ENCODE assay signal across 8 cellular contexts in the genomic region with DNA sequence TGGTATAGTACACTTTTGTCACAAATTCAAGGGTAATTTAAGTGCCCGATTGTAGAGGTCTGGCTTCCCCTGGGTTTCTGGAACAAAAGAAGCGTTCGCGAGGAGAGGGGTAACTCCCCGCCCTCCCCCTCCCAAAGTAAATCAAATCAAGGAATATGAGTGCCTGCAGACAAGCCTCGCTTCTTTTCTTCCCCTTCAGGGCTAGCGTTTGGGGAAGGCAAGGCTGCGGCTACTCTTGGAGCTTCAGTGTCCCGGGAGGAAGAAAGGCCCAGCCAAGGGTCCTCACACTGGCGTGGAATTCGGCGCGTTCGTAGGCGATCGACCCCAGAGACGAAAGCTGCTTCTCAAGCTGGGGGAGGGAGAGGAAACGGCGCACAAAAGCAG. TPM values are rescaled to one million over a fixed set of nuclear protein-coding genes. Genes with fewer than 3 reads are reported as not detected.
A peak's percentile ranks its signal among the peaks of the same experiment; 100 is the strongest.
DNase-seq lines count a peak whose midpoint lies in the region; ATAC-seq and TF ChIP-seq lines count a peak whose summit lies in the region.

No MANE protein-coding gene starts in this region.

- H3K4me3 Mint-ChIP-seq in progenitor cell of endocrine pancreas (ENCODE audit: low read depth), result peak overlapping the region; percentile 96

- H3K27me3 Mint-ChIP-seq in progenitor cell of endocrine pancreas, result no peaks in the 10 kb centered on the region

- peaks cover 1% of the 10 kb centered on the region for H3K36me3 Mint-ChIP-seq in progenitor cell of endocrine pancreas (ENCODE audit: insufficient read depth)

- TF ChIP-seq CTCF in fibroblast of villous mesenchyme (IDR thresholded peaks at IDR 0.05; ENCODE audit: insufficient read depth, low read depth, low read length) (no peak), progenitor cell of endocrine pancreas (IDR thresholded peaks at IDR 0.05; ENCODE audit: unreplicated experiment) (no peak)

- H3K9me3 Mint-ChIP-seq in progenitor cell of endocrine pancreas (ENCODE audit: low read depth), result no peaks in the 10 kb centered on the region

- H3K4me1 Mint-ChIP-seq in progenitor cell of endocrine pancreas (ENCODE audit: low read depth), result peaks cover 18% of the 10 kb centered on the region

- peak overlapping the region; percentile 83 for H3K4me3 ChIP-seq in GM08714 (ENCODE audit: low read length)
- peak overlapping the region; percentile 96 for H3K4me3 ChIP-seq in fibroblast of villous mesenchyme (ENCODE audit: low read depth, low read length)

- peak overlapping the region; percentile 100 for H3K27ac Mint-ChIP-seq in progenitor cell of endocrine pancreas

- DNase-seq in fibroblast of villous mesenchyme (ENCODE audit: low read depth) (no peak), progenitor cell of endocrine pancreas (ENCODE audit: low spot score, unreplicated experiment) (no peak), GM19238 (ENCODE audit: insufficient read length, low spot score) (no peak)

- ATAC-seq in SK-N-SH treated with all-trans-retinoic acid at 6 μM for 48 hours (peak; percentile 39), GM18907 (IDR thresholded peaks at IDR 0.05; ENCODE audit: unreplicated experiment) (no peak), HG03432 (IDR thresholded peaks at IDR 0.05; ENCODE audit: unreplicated experiment) (no peak), HG03378 (IDR thresholded peaks at IDR 0.05; ENCODE audit: unreplicated experiment) (no peak)

TF ChIP-seq in SK-N-SH treated with all-trans-retinoic acid at 6 μM for 48 hours, 23 proteins besides CTCF, POLR2A, EP300 and RAD21:
- TF ChIP-seq OSR1 (CRISPR knock-in tag; IDR thresholded peaks at IDR 0.05) (no peak), CSDC2 (CRISPR knock-in tag; IDR thresholded peaks at IDR 0.05) (no peak), ZNF8 (CRISPR knock-in tag; IDR thresholded peaks at IDR 0.05) (no peak), ESRRG (CRISPR knock-in tag; IDR thresholded peaks at IDR 0.05) (no peak), CSRNP3 (CRISPR knock-in tag; IDR thresholded peaks at IDR 0.05) (no peak), BACH2 (CRISPR knock-in tag; IDR thresholded peaks at IDR 0.05; ENCODE audit: borderline replicate concordance) (no peak), ISL1 (CRISPR knock-in tag; IDR thresholded peaks at IDR 0.05) (no peak), ZFP30 (CRISPR knock-in tag; IDR thresholded peaks at IDR 0.05) (no peak), TCF4 (CRISPR knock-in tag; IDR thresholded peaks at IDR 0.05; ENCODE audit: borderline replicate concordance) (no peak), RARB (CRISPR knock-in tag; IDR thresholded peaks at IDR 0.05) (no peak), PPARA (CRISPR knock-in tag; IDR thresholded peaks at IDR 0.05; ENCODE audit: borderline replicate concordance) (no peak), TSHZ2 (CRISPR knock-in tag; IDR thresholded peaks at IDR 0.05) (no peak), ARNTL (CRISPR knock-in tag; IDR thresholded peaks at IDR 0.05; ENCODE audit: borderline replicate concordance, low read depth) (no peak), TOX (CRISPR knock-in tag; IDR thresholded peaks at IDR 0.05; ENCODE audit: borderline replicate concordance) (no peak), ZC3H10 (CRISPR knock-in tag; IDR thresholded peaks at IDR 0.05) (no peak), ZNF70 (CRISPR knock-in tag; IDR thresholded peaks at IDR 0.05) (no peak), ZNF565 (CRISPR knock-in tag; conservative IDR thresholded peaks at IDR 0.05; ENCODE audit: low read depth) (no peak), SNAI2 (CRISPR knock-in tag; IDR thresholded peaks at IDR 0.05) (no peak), GLIS3 (CRISPR knock-in tag; IDR thresholded peaks at IDR 0.05) (no peak)
- TF ChIP-seq, protein P1, sequence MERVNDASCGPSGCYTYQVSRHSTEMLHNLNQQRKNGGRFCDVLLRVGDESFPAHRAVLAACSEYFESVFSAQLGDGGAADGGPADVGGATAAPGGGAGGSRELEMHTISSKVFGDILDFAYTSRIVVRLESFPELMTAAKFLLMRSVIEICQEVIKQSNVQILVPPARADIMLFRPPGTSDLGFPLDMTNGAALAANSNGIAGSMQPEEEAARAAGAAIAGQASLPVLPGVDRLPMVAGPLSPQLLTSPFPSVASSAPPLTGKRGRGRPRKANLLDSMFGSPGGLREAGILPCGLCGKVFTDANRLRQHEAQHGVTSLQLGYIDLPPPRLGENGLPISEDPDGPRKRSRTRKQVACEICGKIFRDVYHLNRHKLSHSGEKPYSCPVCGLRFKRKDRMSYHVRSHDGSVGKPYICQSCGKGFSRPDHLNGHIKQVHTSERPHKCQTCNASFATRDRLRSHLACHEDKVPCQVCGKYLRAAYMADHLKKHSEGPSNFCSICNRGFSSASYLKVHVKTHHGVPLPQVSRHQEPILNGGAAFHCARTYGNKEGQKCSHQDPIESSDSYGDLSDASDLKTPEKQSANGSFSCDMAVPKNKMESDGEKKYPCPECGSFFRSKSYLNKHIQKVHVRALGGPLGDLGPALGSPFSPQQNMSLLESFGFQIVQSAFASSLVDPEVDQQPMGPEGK (CRISPR knock-in tag; IDR thresholded peaks at IDR 0.05; ENCODE audit: borderline replicate concordance), result no peak

RNA-seq across cellular contexts. Expression of gene TMPO, which starts 0.4 kb away (rescaled TPM):
- 89.2 and 124 TPM in 2 replicates for total RNA-seq in fibroblast of villous mesenchyme
- total RNA-seq in progenitor cell of endocrine pancreas, result 191 and 203 TPM in 2 replicates
